ENCODE assay signal across 1 cellular context in the genomic region with DNA sequence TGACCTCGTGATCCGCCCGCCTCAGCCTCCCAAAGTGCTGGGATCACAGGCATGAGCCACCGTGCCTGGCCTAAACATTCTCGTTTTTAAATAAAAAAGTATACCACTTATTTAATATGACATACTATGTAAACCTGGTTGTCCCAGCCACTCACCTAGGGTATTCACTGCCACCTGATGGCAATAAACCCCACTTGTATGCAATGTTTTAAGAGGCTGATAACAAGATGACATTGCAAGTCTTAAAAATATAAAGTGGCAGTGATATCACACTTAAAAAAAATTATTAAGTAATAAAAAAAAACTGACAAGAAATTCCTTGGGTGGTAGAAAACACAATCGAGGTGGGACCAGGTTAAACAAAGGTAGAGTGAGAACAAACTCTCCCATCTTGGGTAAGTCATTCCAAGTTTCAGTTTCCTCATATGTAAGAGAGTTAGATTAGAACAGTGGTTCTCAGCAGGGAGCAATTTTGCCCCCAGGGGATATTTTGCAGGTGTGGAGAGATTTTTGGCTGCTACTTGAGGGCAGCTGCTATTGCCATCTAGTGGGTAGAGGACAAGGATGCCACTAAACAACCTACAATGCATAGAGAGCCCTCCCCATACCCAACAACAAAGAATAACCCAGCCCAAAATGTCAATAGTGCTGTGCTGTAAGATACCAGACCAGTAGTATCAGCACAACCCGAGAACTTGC.
TF ChIP-seq lines count a peak whose summit lies in the region.

No MANE protein-coding gene starts in this region.

TF ChIP-seq in K562, 482 proteins besides CTCF, POLR2A, EP300 and RAD21:
- no peak for TF ChIP-seq TGIF2 (CRISPR knock-in tag; IDR thresholded peaks at IDR 0.05)
- TF ChIP-seq, protein P1, sequence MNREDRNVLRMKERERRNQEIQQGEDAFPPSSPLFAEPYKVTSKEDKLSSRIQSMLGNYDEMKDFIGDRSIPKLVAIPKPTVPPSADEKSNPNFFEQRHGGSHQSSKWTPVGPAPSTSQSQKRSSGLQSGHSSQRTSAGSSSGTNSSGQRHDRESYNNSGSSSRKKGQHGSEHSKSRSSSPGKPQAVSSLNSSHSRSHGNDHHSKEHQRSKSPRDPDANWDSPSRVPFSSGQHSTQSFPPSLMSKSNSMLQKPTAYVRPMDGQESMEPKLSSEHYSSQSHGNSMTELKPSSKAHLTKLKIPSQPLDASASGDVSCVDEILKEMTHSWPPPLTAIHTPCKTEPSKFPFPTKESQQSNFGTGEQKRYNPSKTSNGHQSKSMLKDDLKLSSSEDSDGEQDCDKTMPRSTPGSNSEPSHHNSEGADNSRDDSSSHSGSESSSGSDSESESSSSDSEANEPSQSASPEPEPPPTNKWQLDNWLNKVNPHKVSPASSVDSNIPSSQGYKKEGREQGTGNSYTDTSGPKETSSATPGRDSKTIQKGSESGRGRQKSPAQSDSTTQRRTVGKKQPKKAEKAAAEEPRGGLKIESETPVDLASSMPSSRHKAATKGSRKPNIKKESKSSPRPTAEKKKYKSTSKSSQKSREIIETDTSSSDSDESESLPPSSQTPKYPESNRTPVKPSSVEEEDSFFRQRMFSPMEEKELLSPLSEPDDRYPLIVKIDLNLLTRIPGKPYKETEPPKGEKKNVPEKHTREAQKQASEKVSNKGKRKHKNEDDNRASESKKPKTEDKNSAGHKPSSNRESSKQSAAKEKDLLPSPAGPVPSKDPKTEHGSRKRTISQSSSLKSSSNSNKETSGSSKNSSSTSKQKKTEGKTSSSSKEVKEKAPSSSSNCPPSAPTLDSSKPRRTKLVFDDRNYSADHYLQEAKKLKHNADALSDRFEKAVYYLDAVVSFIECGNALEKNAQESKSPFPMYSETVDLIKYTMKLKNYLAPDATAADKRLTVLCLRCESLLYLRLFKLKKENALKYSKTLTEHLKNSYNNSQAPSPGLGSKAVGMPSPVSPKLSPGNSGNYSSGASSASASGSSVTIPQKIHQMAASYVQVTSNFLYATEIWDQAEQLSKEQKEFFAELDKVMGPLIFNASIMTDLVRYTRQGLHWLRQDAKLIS (CRISPR knock-in tag; IDR thresholded peaks at IDR 0.05): no peak
TF ChIP-seq in K562: peak in this region for 0.
